In the genomic region with DNA sequence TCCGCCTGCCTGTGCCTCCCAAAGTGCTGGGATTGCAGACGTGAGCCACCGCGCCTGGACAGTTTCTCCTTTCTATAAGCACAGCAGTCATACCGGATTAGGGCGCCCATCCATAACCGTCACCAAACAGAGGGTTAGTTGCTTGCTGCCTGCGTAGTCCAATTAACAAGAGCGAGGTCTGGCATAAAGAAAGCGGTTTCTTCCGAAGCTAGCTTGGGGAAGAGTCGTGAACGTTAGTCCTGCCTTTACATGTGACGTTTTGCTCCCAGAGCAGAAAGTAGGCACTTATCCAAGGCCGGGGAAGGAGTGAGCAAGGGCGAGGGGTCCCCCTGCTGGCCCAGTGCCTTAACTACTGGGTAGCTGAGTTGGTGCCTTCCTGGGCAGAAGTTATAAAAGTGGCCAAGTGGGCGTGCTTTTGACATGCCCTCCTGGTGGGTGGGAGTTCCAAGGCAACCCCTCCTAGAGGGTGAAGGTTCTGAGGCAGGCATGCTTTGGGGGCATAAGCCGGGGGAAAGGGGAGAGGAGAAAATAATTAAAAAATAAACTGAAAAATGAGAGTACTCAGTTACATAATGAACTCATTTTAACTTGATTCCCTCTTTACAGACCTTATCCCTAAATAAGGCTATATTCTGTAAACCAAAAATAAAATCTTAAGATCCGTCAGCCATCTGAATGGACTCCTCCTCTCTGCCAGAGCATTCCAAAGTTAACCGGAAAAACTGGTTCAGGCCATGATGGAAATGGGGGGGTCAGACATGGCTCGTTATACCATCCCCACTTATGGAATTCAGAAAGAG, we compare ENCODE assay signal across 8 cellular contexts.
DNase-seq lines count a peak whose midpoint lies in the region; ATAC-seq and TF ChIP-seq lines count a peak whose summit lies in the region.

No MANE protein-coding gene starts in this region.

- peak; percentile 91 for TF ChIP-seq RAD21 in SK-N-SH (IDR thresholded peaks at IDR 0.05; ENCODE audit: low read length)

- no peaks in the 10 kb centered on the region for H3K27me3 ChIP-seq in MG63
- no peaks in the 10 kb centered on the region for H3K27me3 ChIP-seq in SK-N-SH (ENCODE audit: insufficient read depth)
- H3K27me3 ChIP-seq in parathyroid adenoma (ENCODE audit: control insufficient read depth, insufficient read depth, low read length), result no peaks in the 10 kb centered on the region
- no peaks in the 10 kb centered on the region for H3K27me3 ChIP-seq in thyroid gland

- H4K20me1 ChIP-seq in SK-N-SH (ENCODE audit: insufficient read depth), result no peaks in the 10 kb centered on the region

- H3K27ac Mint-ChIP-seq in activated naive CD4-positive, alpha-beta T cell treated with anti-CD3 and anti-CD28 coated beads, Interleukin-2, amount 50 U/mL, for 72 hours, result no peak overlapping the region

- no peaks in the 10 kb centered on the region for H3K79me2 ChIP-seq in SK-N-SH (ENCODE audit: insufficient read depth)
- H3K79me2 ChIP-seq in parathyroid adenoma, result no peaks in the 10 kb centered on the region

- no peak for TF ChIP-seq EP300 in SK-N-SH (IDR thresholded peaks at IDR 0.05; ENCODE audit: borderline replicate concordance in 1 of 2, low read depth in 1 of 2, low read length in 1 of 2)

- no peaks in the 10 kb centered on the region for H3K36me3 Mint-ChIP-seq in activated naive CD4-positive, alpha-beta T cell treated with anti-CD3 and anti-CD28 coated beads, Interleukin-2, amount 50 U/mL, for 72 hours

- peak overlapping the region in 1 of 2 experiments; percentile 14; a peak in 1 of 4 replicates for H3K27ac ChIP-seq in SK-N-SH (ENCODE audit: low read depth in 2 of 2, low read length in 1 of 2)
- H3K27ac ChIP-seq in parathyroid adenoma, result peak overlapping the region; percentile 56
- peak overlapping the region; percentile 84 to 91 (median 90) for H3K27ac ChIP-seq in thyroid gland

- peak in 1 of 2 donors; percentile 47 for TF ChIP-seq POLR2A in thyroid gland (IDR thresholded peaks at IDR 0.05)

- peak overlapping the region; percentile 55; the same call in 1 of the 2 replicates for H3K4me2 ChIP-seq in SK-N-SH
- H3K4me2 ChIP-seq in parathyroid adenoma (ENCODE audit: low read length), result peak overlapping the region; percentile 63

- POLR2A ChIA-PET in SK-N-SH (lab: Yijun Ruan, JAX), result no interaction called here

- H3K36me3 ChIP-seq in MG63 (no peaks in the 10 kb centered on the region), SK-N-SH (replicated peaks in 1 of 2; ENCODE audit: control insufficient read depth in 1 of 2, insufficient read depth in 2 of 2, low read length in 1 of 2) (no peaks in the 10 kb centered on the region), parathyroid adenoma (ENCODE audit: control insufficient read depth, insufficient read depth, low read length) (no peaks in the 10 kb centered on the region), thyroid gland (no peaks in the 10 kb centered on the region)

- no peaks in the 10 kb centered on the region for H3K9me3 ChIP-seq in MG63
- H3K9me3 ChIP-seq in SK-N-SH, result no peaks in the 10 kb centered on the region
- no peaks in the 10 kb centered on the region for H3K9me3 ChIP-seq in parathyroid adenoma (ENCODE audit: control insufficient read depth, low read length)
- no peaks in the 10 kb centered on the region for H3K9me3 ChIP-seq in thyroid gland

- TF ChIP-seq CTCF in SK-N-SH (IDR thresholded peaks at IDR 0.05) (peak; percentile 96), parathyroid adenoma (IDR thresholded peaks at IDR 0.05) (peak; percentile 91), thyroid gland (IDR thresholded peaks at IDR 0.05) (peak; percentile 58 to 95 (median 90))

- H3K9me2 ChIP-seq in SK-N-SH, result no peaks in the 10 kb centered on the region

- peak; percentile 44 for ATAC-seq in GM19468 (IDR thresholded peaks at IDR 0.05; ENCODE audit: extremely low read depth, unreplicated experiment)
- peak; percentile 89 to 95 for ATAC-seq in activated naive CD4-positive, alpha-beta T cell treated with anti-CD3 and anti-CD28 coated beads, Interleukin-2, amount 50 U/mL, for 72 hours

- H2AFZ ChIP-seq in SK-N-SH (ENCODE audit: low read depth) (peak overlapping the region; percentile 65), parathyroid adenoma (peak overlapping the region; percentile 82)

- no peak overlapping the region for H3K9ac ChIP-seq in SK-N-SH
- H3K9ac ChIP-seq in parathyroid adenoma, result no peak overlapping the region

- intact Hi-C loops in head of caudate nucleus (cut with DNase I) (loop anchor here (5.0 to 10.0 kb wide), 2 partner anchors 249 to 706 kb away; no protein-coding TSS in a partner anchor), thyroid gland (cut with DNase I) (loop anchor here (10.0 kb wide), 1 partner anchor 716 kb away; no protein-coding TSS in a partner anchor)

- H3K4me1 ChIP-seq in SK-N-SH (ENCODE audit: control insufficient read depth in 1 of 2, insufficient read depth in 2 of 2, low read depth in 1 of 2, low read length in 1 of 2) (peaks cover 14% of the 10 kb centered on the region in 2 experiments; a peak in 2 of 4 replicates), parathyroid adenoma (peaks cover 4% of the 10 kb centered on the region), thyroid gland (peaks cover 15 to 33% of the 10 kb centered on the region in 2 donors)

- 40% methylated on average over 21 of the region's 21 CpGs for WGBS in SK-N-SH (ENCODE audit: low lambda C conversion rate)
- WGBS in thyroid gland, 2 donors, result 6 to 7% methylated on average over 20 to 21 of the region's 21 CpGs

- H3K9me3 Mint-ChIP-seq in activated naive CD4-positive, alpha-beta T cell treated with anti-CD3 and anti-CD28 coated beads, Interleukin-2, amount 50 U/mL, for 72 hours, result no peaks in the 10 kb centered on the region

- DNase-seq in C1 segment of cervical spinal cord (lab: John Stamatoyannopoulos, UW) (peak; percentile 14 to 82 (median 67)), MG63 (peak; percentile 68), SK-N-SH (peak; percentile 82), head of caudate nucleus (peak; percentile 83 to 96 (median 91)), thyroid gland (peak; percentile 92 to 93)
- peak; percentile 67 to 74 for DNase-seq in activated naive CD4-positive, alpha-beta T cell treated with anti-CD3 and anti-CD28 coated beads, Interleukin-2, amount 50 U/mL, for 72 hours (ENCODE audit: low spot score in 2 of 2)

- no peak overlapping the region for H3K4me3 ChIP-seq in MG63
- H3K4me3 ChIP-seq in SK-N-SH (ENCODE audit: low read depth in 2 of 2, low read length in 1 of 2), result peak overlapping the region in 1 of 2 experiments; percentile 2; a peak in 1 of 4 replicates
- peak overlapping the region; percentile 37 for H3K4me3 ChIP-seq in parathyroid adenoma (ENCODE audit: low read depth, low read length)
- H3K4me3 ChIP-seq in thyroid gland (replicated peaks in 1 of 3), result peak overlapping the region in 2 of 3 donors; percentile 31 to 34

- CTCF ChIA-PET in SK-N-SH (lab: Yijun Ruan, JAX), result interaction anchor here (0.5 to 3.5 kb wide), 43 partner anchors 8 to 729 kb away, joined by 3 to 53 read pairs (median 4); a partner anchor contains a TSS

- H3F3A ChIP-seq in SK-N-SH (replicated peaks; ENCODE audit: insufficient read depth), result no peaks in the 10 kb centered on the region

TF ChIP-seq in SK-N-SH, 30 proteins besides CTCF, POLR2A, EP300 and RAD21 (continues in another document):
- TF ChIP-seq, protein P1, sequence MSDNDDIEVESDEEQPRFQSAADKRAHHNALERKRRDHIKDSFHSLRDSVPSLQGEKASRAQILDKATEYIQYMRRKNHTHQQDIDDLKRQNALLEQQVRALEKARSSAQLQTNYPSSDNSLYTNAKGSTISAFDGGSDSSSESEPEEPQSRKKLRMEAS (IDR thresholded peaks at IDR 0.05; ENCODE audit: low read depth), result 0 out of 2 replicates have a peak, but pooled peaks have one; percentile 28
- TF ChIP-seq CHD2 (IDR thresholded peaks at IDR 0.05; ENCODE audit: low read length, partially characterized antibody) (peak; percentile 29), RFX5 (IDR thresholded peaks at IDR 0.05; ENCODE audit: low read length) (no peak), EZH2phosphoT487 (IDR thresholded peaks at IDR 0.05; ENCODE audit: borderline replicate concordance, low read depth) (no peak), MXI1 (IDR thresholded peaks at IDR 0.05; ENCODE audit: low read depth, low read length) (no peak; the same call in 1 of the 2 replicates), ELF1 (IDR thresholded peaks at IDR 0.05) (no peak), FOXJ3 (CRISPR knock-in tag; IDR thresholded peaks at IDR 0.05) (no peak), POLR2AphosphoS5 (IDR thresholded peaks at IDR 0.05; ENCODE audit: low read depth, low read length) (no peak), GABPA (IDR thresholded peaks at IDR 0.05; ENCODE audit: low read depth) (no peak), RCOR1 (IDR thresholded peaks at IDR 0.05; ENCODE audit: low read length) (no peak), TCF12 (IDR thresholded peaks at IDR 0.05) (no peak), GATA2 (CRISPR knock-in tag; IDR thresholded peaks at IDR 0.05) (no peak), FOSL2 (IDR thresholded peaks at IDR 0.05; ENCODE audit: borderline replicate concordance, low read depth) (no peak), SIN3A (IDR thresholded peaks at IDR 0.05; ENCODE audit: borderline replicate concordance, low read depth, low read length) (no peak), TEAD4 (IDR thresholded peaks at IDR 0.05; ENCODE audit: borderline replicate concordance, insufficient read depth) (no peak), SMC3 (IDR thresholded peaks at IDR 0.05; ENCODE audit: low read depth, low read length) (peak; percentile 90)
- TF ChIP-seq, protein P2, sequence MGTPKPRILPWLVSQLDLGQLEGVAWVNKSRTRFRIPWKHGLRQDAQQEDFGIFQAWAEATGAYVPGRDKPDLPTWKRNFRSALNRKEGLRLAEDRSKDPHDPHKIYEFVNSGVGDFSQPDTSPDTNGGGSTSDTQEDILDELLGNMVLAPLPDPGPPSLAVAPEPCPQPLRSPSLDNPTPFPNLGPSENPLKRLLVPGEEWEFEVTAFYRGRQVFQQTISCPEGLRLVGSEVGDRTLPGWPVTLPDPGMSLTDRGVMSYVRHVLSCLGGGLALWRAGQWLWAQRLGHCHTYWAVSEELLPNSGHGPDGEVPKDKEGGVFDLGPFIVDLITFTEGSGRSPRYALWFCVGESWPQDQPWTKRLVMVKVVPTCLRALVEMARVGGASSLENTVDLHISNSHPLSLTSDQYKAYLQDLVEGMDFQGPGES (IDR thresholded peaks at IDR 0.05; ENCODE audit: low read depth, low read length), result no peak
- TF ChIP-seq, protein P3, sequence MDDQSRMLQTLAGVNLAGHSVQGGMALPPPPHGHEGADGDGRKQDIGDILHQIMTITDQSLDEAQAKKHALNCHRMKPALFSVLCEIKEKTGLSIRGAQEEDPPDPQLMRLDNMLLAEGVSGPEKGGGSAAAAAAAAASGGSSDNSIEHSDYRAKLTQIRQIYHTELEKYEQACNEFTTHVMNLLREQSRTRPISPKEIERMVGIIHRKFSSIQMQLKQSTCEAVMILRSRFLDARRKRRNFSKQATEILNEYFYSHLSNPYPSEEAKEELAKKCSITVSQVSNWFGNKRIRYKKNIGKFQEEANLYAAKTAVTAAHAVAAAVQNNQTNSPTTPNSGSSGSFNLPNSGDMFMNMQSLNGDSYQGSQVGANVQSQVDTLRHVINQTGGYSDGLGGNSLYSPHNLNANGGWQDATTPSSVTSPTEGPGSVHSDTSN (IDR thresholded peaks at IDR 0.05), result no peak
